ENCODE assay signal across 8 cellular contexts in the genomic region with DNA sequence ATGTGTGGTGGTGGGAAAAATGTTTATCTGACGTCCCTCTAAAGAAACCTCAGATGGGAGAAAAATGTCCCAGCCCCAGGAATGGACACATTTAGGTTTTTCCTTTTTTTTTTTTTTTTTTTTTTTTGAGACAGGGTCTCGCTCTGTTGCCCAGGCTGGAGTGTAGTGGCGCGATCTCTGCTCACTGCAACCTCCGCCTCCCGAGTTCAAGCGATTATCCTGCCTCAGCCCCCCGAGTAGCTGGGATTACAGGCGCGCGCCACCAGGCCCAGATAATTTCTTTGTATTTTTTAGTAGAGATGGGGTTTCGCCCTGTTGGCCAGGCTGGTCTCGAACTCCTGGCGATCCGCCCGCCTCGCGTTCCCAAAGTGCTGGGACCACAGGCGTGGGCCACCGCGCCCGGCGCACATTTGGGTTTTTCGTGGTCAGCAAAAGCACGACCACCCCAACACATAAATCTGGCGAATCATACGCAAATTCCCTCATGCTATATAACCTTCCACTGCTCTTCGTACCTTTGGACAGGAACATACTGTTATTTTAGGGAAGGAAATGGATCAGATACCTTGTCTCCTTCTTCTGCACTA. TPM values are rescaled to one million over a fixed set of nuclear protein-coding genes. Genes with fewer than 3 reads are reported as not detected.
A peak's percentile ranks its signal among the peaks of the same experiment; 100 is the strongest.
DNase-seq lines count a peak whose midpoint lies in the region; ATAC-seq and TF ChIP-seq lines count a peak whose summit lies in the region.
"Not testable (repeated sequence)": the region's sequence is repeated elsewhere in the genome, so short reads cannot be mapped to it uniquely, and the experiment has no call there.

No MANE protein-coding gene starts in this region.

- H3K4me1 Mint-ChIP-seq in CD4-positive, alpha-beta T cell (ENCODE audit: low read depth) = peaks cover 40% of the 10 kb centered on the region
- H3K4me1 Mint-ChIP-seq in GM23338 (peaks cover 24% of the 10 kb centered on the region), MCF 10A (ENCODE audit: insufficient read depth, unreplicated experiment) (peaks cover 17% of the 10 kb centered on the region), nephron progenitor cell (peaks cover 23% of the 10 kb centered on the region)
- H3K4me1 Mint-ChIP-seq in stimulated activated effector memory CD8-positive, alpha-beta T cell treated with anti-CD3 and anti-CD28 coated beads, Interleukin-12 subunit alpha, Interleukin-12 subunit beta, amount 100 ng/mL, for 72 hours = peaks cover 21% of the 10 kb centered on the region

- H3K9me3 ChIP-seq in CD4-positive, alpha-beta T cell (ENCODE audit: control insufficient read depth, low read length); heart right ventricle: not testable (repeated sequence)

- not testable (repeated sequence) for H3K9me2 ChIP-seq in GM23338 (ENCODE audit: insufficient read depth)

- H3K79me2 ChIP-seq in GM23338 (replicated peaks; ENCODE audit: insufficient read depth) = peaks cover 61% of the 10 kb centered on the region

- H4K20me1 ChIP-seq in GM23338 (replicated peaks; ENCODE audit: insufficient read depth) = not testable (repeated sequence)

- POLR2A ChIA-PET in CD4-positive, alpha-beta T cell (lab: Charles Lee) = interaction anchor here (0.7 to 3.4 kb wide), 6 partner anchors 11 to 1179 kb away, joined by 3 to 59 read pairs (median 4); a partner anchor contains a TSS
- POLR2A ChIA-PET in MCF 10A (lab: Yijun Ruan, JAX) = interaction anchor here (0.5 to 5.4 kb wide), 22 partner anchors 8 to 637 kb away, joined by 3 to 84 read pairs (median 4); a partner anchor contains a TSS

- peak overlapping the region; percentile 28 for H2AFZ ChIP-seq in GM23338

- H3K4me3 ChIP-seq in GM23338 = peak overlapping the region; percentile 88
- peak overlapping the region; percentile 81 for H3K4me3 ChIP-seq in LNCaP clone FGC (ENCODE audit: low read depth, low read length)
- H3K4me3 ChIP-seq in heart right ventricle = peak overlapping the region; percentile 60 to 91 (median 81)

- peak in 1 of 10 experiments; percentile 12 for DNase-seq in CD4-positive, alpha-beta T cell
- not testable (repeated sequence) for DNase-seq in GM23338 (ENCODE audit: low spot score); LNCaP clone FGC (ENCODE audit: low read depth); MCF 10A (ENCODE audit: unreplicated experiment)
- DNase-seq in activated CD4-positive, CD25-positive, alpha-beta regulatory T cell treated with anti-CD3 and anti-CD28 coated beads, Interleukin-2, amount 50 U/mL, for 72 hours = peak; percentile 48
- DNase-seq in heart right ventricle (peak in 1 of 2 donors; percentile 22), nephron progenitor cell (peak; percentile 37)
- DNase-seq in stimulated activated effector memory CD8-positive, alpha-beta T cell treated with anti-CD3 and anti-CD28 coated beads, Interleukin-12 subunit alpha, Interleukin-12 subunit beta, amount 100 ng/mL, for 72 hours (ENCODE audit: low spot score in 2 of 2) = peak; percentile 21 to 69

- not testable (repeated sequence) for H3K36me3 ChIP-seq in GM23338 (ENCODE audit: insufficient read depth)
- peaks cover 0 to 39% (median 0%) of the 10 kb centered on the region in 9 donors for H3K36me3 ChIP-seq in heart right ventricle

- H3K4me3 Mint-ChIP-seq in CD4-positive, alpha-beta T cell = peak overlapping the region; percentile 98
- peak overlapping the region; percentile 99 for H3K4me3 Mint-ChIP-seq in GM23338
- H3K4me3 Mint-ChIP-seq in MCF 10A (ENCODE audit: unreplicated experiment) = peak overlapping the region; percentile 96
- H3K4me3 Mint-ChIP-seq in nephron progenitor cell = peak overlapping the region; percentile 100
- peak overlapping the region; percentile 93 for H3K4me3 Mint-ChIP-seq in stimulated activated effector memory CD8-positive, alpha-beta T cell treated with anti-CD3 and anti-CD28 coated beads, Interleukin-12 subunit alpha, Interleukin-12 subunit beta, amount 100 ng/mL, for 72 hours

- peaks cover 40% of the 10 kb centered on the region for H3K36me3 Mint-ChIP-seq in CD4-positive, alpha-beta T cell (ENCODE audit: low read depth)
- H3K36me3 Mint-ChIP-seq in GM23338 (ENCODE audit: low read depth) = peaks cover 30% of the 10 kb centered on the region
- H3K36me3 Mint-ChIP-seq in MCF 10A (ENCODE audit: insufficient read depth, unreplicated experiment) = peaks cover 45% of the 10 kb centered on the region
- H3K36me3 Mint-ChIP-seq in nephron progenitor cell (ENCODE audit: low read depth) = peaks cover 44% of the 10 kb centered on the region
- H3K36me3 Mint-ChIP-seq in stimulated activated effector memory CD8-positive, alpha-beta T cell treated with anti-CD3 and anti-CD28 coated beads, Interleukin-12 subunit alpha, Interleukin-12 subunit beta, amount 100 ng/mL, for 72 hours = peaks cover 69% of the 10 kb centered on the region

- H3K9me3 Mint-ChIP-seq in CD4-positive, alpha-beta T cell; GM23338; MCF 10A (ENCODE audit: unreplicated experiment); nephron progenitor cell; stimulated activated effector memory CD8-positive, alpha-beta T cell treated with anti-CD3 and anti-CD28 coated beads, Interleukin-12 subunit alpha, Interleukin-12 subunit beta, amount 100 ng/mL, for 72 hours: not testable (repeated sequence)

- not testable (repeated sequence) for H3K4me1 ChIP-seq in GM23338 (ENCODE audit: insufficient read depth)
- H3K4me1 ChIP-seq in heart right ventricle = peaks cover 0 to 36% (median 25%) of the 10 kb centered on the region in 9 donors

- CTCF ChIA-PET in CD4-positive, alpha-beta T cell (lab: Charles Lee) = interaction anchor here (0.7 to 7.8 kb wide), 3 partner anchors 11 to 718 kb away, joined by 3 to 75 read pairs (median 4); no protein-coding TSS in a partner anchor
- CTCF ChIA-PET in MCF 10A (lab: Yijun Ruan, JAX) = interaction anchor here (0.6 to 3.0 kb wide), 3 partner anchors 11 to 516 kb away, joined by 3 to 20 read pairs (median 3); no protein-coding TSS in a partner anchor

- not testable (repeated sequence) for TF ChIP-seq CTCF in CD4-positive, alpha-beta T cell (IDR thresholded peaks at IDR 0.05); GM23338 (conservative IDR thresholded peaks at IDR 0.05; ENCODE audit: low read depth in 2 of 2); LNCaP clone FGC (IDR thresholded peaks at IDR 0.05; ENCODE audit: control insufficient read depth, extremely low read depth, insufficient read depth); MCF 10A (IDR thresholded peaks at IDR 0.05; ENCODE audit: unreplicated experiment); heart right ventricle (IDR thresholded peaks at IDR 0.05); nephron progenitor cell (IDR thresholded peaks at IDR 0.05)

- not testable (repeated sequence) for H3K27me3 ChIP-seq in CD4-positive, alpha-beta T cell (ENCODE audit: control insufficient read depth, insufficient read depth, low read length); GM23338 (ENCODE audit: insufficient read depth); heart right ventricle

- peak overlapping the region; percentile 47 for H3K27ac ChIP-seq in CD4-positive, alpha-beta T cell (ENCODE audit: low read depth, low read length)
- H3K27ac ChIP-seq in GM23338 (ENCODE audit: low read depth) (peak overlapping the region; percentile 88), heart right ventricle (peak overlapping the region in 9 of 10 donors; percentile 59 to 86 (median 77))

- H3K27ac Mint-ChIP-seq in CD4-positive, alpha-beta T cell = peak overlapping the region; percentile 92
- peak overlapping the region; percentile 99 for H3K27ac Mint-ChIP-seq in GM23338
- H3K27ac Mint-ChIP-seq in MCF 10A (ENCODE audit: low read depth, unreplicated experiment) = peak overlapping the region; percentile 87
- H3K27ac Mint-ChIP-seq in nephron progenitor cell = peak overlapping the region; percentile 99
- H3K27ac Mint-ChIP-seq in stimulated activated effector memory CD8-positive, alpha-beta T cell treated with anti-CD3 and anti-CD28 coated beads, Interleukin-12 subunit alpha, Interleukin-12 subunit beta, amount 100 ng/mL, for 72 hours = peak overlapping the region; percentile 96

- WGBS in heart right ventricle, 2 donors = 8 to 10% methylated on average over 28 of the region's 28 CpGs

- TSS peak; percentile 67 for BruUV-seq in MCF 10A (replicated peaks; lab: Mats Ljungman, UMichigan)

- intact Hi-C loops in CD4-positive, alpha-beta T cell (cut with DNase I, micrococcal nuclease) = loop anchor here (1.0 to 10.0 kb wide), 4 partner anchors 11 to 1245 kb away; a partner anchor contains a TSS
- intact Hi-C loops in MCF 10A (cut with micrococcal nuclease) = not testable (repeated sequence)
- intact Hi-C loops in heart right ventricle (cut with DNase I) = loop anchor here in 2 of 10 donors (10.0 kb wide), 2 partner anchors 175 to 535 kb away; no protein-coding TSS in a partner anchor

- peak overlapping the region; percentile 77 for H3K4me2 ChIP-seq in GM23338

- peak; percentile 9 for ATAC-seq in CD4-positive, alpha-beta T cell (ENCODE audit: poor library complexity)
- not testable (repeated sequence) for ATAC-seq in GM23338
- ATAC-seq in heart right ventricle = peak in 5 of 8 donors; percentile 1 to 9 (median 5)
- peak; percentile 2 for ATAC-seq in stimulated activated effector memory CD8-positive, alpha-beta T cell treated with anti-CD3 and anti-CD28 coated beads, Interleukin-12 subunit alpha, Interleukin-12 subunit beta, amount 100 ng/mL, for 72 hours

- H3K27me3 Mint-ChIP-seq in CD4-positive, alpha-beta T cell; GM23338 (ENCODE audit: insufficient read depth, low read depth, poor library complexity); MCF 10A (ENCODE audit: insufficient read depth, unreplicated experiment); nephron progenitor cell (ENCODE audit: low read depth, poor library complexity): not testable (repeated sequence)

- H3F3A ChIP-seq in GM23338 (replicated peaks; ENCODE audit: low read depth) = not testable (repeated sequence)

RNA-seq across cellular contexts. Expression of a gene that starts 0.5 kb away (rescaled TPM):
- total RNA-seq in CD4-positive, alpha-beta T cell = 10 to 100 TPM; 25.0 to 26.1 TPM
- total RNA-seq in GM23338 (2014; rRNA removed; shearing (Covaris generic)) = 128 and 141 TPM in 2 replicates
- polyA plus RNA-seq in GM23338 (2016; fragmentation: Nextera tagmentation; extraction: Ambion mirVana) = 53.2 TPM in 2 replicates
- 60.8 and 68.5 TPM in 2 replicates for total RNA-seq in MCF 10A (2022)
- 10 to 100 TPM; 55.7 to 91.8 (median 79.2) TPM for total RNA-seq in heart right ventricle
- polyA plus RNA-seq in heart right ventricle = 10 to 100 TPM; 20.8 to 42.9 TPM

RNA-seq across cellular contexts. Expression of a gene that starts 0.6 kb away (rescaled TPM):
- total RNA-seq in CD4-positive, alpha-beta T cell = 1 to 10 TPM; 2.9 to 3.3 TPM
- total RNA-seq in GM23338 (2014; rRNA removed; shearing (Covaris generic)) = 11.3 and 14.5 TPM in 2 replicates
- 4.3 and 8.8 TPM in 2 replicates for polyA plus RNA-seq in GM23338 (2016; fragmentation: Nextera tagmentation; extraction: Ambion mirVana)
- 20.3 and 20.6 TPM in 2 replicates for total RNA-seq in MCF 10A (2022)
- total RNA-seq in heart right ventricle = 10 to 100 TPM; 11.3 to 28.9 (median 22.5) TPM
- 1 to 10 TPM; 1.8 to 4.4 TPM for polyA plus RNA-seq in heart right ventricle
